Comparison of ENCODE assay signal across 17 cellular contexts in the genomic region with DNA sequence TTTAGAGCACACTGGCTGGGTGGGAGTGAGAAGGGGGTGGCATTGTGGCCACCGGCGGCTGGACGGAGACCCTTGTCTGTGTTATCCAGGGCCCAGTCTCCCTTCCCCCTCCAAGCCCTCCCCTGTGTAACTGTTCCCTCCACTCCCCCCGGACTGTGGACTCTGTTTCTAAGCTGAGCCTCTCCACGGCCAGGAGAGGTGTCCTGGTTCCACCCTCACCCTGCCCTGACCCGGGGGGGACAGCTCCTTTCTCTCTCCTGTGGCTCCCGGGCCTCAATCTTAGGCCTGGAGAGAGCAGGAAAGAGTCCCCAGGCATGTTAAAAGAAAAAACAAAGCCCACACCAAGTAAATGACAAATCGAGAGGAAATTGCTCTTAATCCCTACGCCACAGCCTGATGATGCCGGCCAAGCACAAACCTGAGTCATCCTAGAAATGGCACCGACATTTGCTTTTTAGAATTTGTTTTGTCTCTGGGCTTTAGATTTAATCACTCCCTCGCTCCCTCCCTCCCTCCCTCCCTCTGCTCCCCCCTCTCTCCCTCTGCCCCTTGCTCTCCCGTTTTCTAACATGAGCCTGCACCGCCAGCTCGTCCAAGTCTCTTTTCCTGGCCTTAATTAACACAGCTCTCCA.
A peak's percentile ranks its signal among the peaks of the same experiment; 100 is the strongest.
DNase-seq lines count a peak whose midpoint lies in the region; FAIRE-seq and TF ChIP-seq lines count a peak whose summit lies in the region.
"Had no signal": no experiment of that assay in that cellular context is flagged by ENCODE, and none has a peak within 500 bp of the region (broad histone marks: within the 10 kb centered on the region; RNA-seq: fewer than 3 reads in every experiment).

No MANE protein-coding gene starts in this region.

- H3K27ac ChIP-seq in GM23248 (peak overlapping the region; percentile 80), astrocyte (ENCODE audit: low read depth, low read length) (peak overlapping the region; percentile 37), OCI-LY7 (ENCODE audit: low read depth, low read length, poor library complexity, severe bottlenecking) (no peak overlapping the region), Peyer's patch (no peak overlapping the region)
- H3K27ac ChIP-seq: gastroesophageal sphincter, right lobe of liver had no signal

- H3K79me2 ChIP-seq in GM23248 (ENCODE audit: insufficient read depth) (no peaks in the 10 kb centered on the region), astrocyte (ENCODE audit: insufficient read depth, low read length) (no peaks in the 10 kb centered on the region), OCI-LY7 (ENCODE audit: insufficient read depth, low read depth, low read length) (no peaks in the 10 kb centered on the region)

- H3K27me3 ChIP-seq in GM23248 (replicated peaks; ENCODE audit: insufficient read depth): no peaks in the 10 kb centered on the region
- H3K27me3 ChIP-seq in astrocyte (ENCODE audit: insufficient read depth, low read length): peaks cover 2% of the 10 kb centered on the region
- H3K27me3 ChIP-seq in Peyer's patch: no peaks in the 10 kb centered on the region
- no peaks in the 10 kb centered on the region for H3K27me3 ChIP-seq in HAP-1 (ENCODE audit: low read depth)
- H3K27me3 ChIP-seq: gastroesophageal sphincter, right lobe of liver had no signal

- H3K4me1 Mint-ChIP-seq in astrocyte (ENCODE audit: low read depth, unreplicated experiment): no peaks in the 10 kb centered on the region
- H3K4me1 Mint-ChIP-seq: activated CD8-positive, alpha-beta memory T cell treated with anti-CD3 and anti-CD28 coated beads, Interleukin-2, amount 10 ng/mL, durations not matched to agents 7 days and 5 days; activated naive CD4-positive, alpha-beta T cell treated with anti-CD3 and anti-CD28 coated beads, Interleukin-2, amount 50 U/mL, for 24 hours had no signal

- intact Hi-C loops in OCI-LY7 (cut with micrococcal nuclease; ENCODE audit: unreplicated experiment): no loop called here

- H3K9me2 ChIP-seq in GM23248 (ENCODE audit: insufficient read depth) (no peaks in the 10 kb centered on the region), OCI-LY7 (ENCODE audit: insufficient read depth, low read length) (no peaks in the 10 kb centered on the region)

- H3K4me2 ChIP-seq in GM23248 (ENCODE audit: unreplicated experiment) (peak overlapping the region; percentile 70), astrocyte (ENCODE audit: low read length) (peak overlapping the region; percentile 84), OCI-LY7 (ENCODE audit: low read length) (no peak overlapping the region)
- H3K4me2 ChIP-seq: GM23338 had no signal

- H4K20me1 ChIP-seq in GM23248 (ENCODE audit: insufficient read depth) (no peaks in the 10 kb centered on the region), astrocyte (ENCODE audit: insufficient read depth, low read length) (no peaks in the 10 kb centered on the region), OCI-LY7 (ENCODE audit: insufficient read depth, low read length) (no peaks in the 10 kb centered on the region)

- H2AFZ ChIP-seq in GM23248 (peak overlapping the region; percentile 94), astrocyte (ENCODE audit: low read depth, low read length) (peak overlapping the region; percentile 89), OCI-LY7 (ENCODE audit: low read length) (no peak overlapping the region)
- H2AFZ ChIP-seq: GM23338 had no signal

- H3K9me3 Mint-ChIP-seq in astrocyte (ENCODE audit: unreplicated experiment): no peaks in the 10 kb centered on the region
- H3K9me3 Mint-ChIP-seq: activated naive CD4-positive, alpha-beta T cell treated with anti-CD3 and anti-CD28 coated beads, Interleukin-2, amount 50 U/mL, for 24 hours; GM23338 had no signal

- 24 to 25% methylated on average over 14 to 15 of the region's 15 CpGs for WGBS in GM23248 (ENCODE audit: low coverage in 1 of 2, low lambda C conversion rate in 2 of 2, missing lambda C conversion rate in 2 of 2), 2 experiments

- peaks cover 10% of the 10 kb centered on the region for H3K4me1 ChIP-seq in GM23248 (ENCODE audit: insufficient read depth)
- peaks cover 12% of the 10 kb centered on the region for H3K4me1 ChIP-seq in astrocyte (ENCODE audit: insufficient read depth, low read length)
- no peaks in the 10 kb centered on the region for H3K4me1 ChIP-seq in OCI-LY7 (ENCODE audit: insufficient read depth, low read length, poor library complexity, severe bottlenecking)
- no peaks in the 10 kb centered on the region for H3K4me1 ChIP-seq in Peyer's patch
- H3K4me1 ChIP-seq in HAP-1: no peaks in the 10 kb centered on the region
- H3K4me1 ChIP-seq: gastroesophageal sphincter, right lobe of liver had no signal

- H3K36me3 Mint-ChIP-seq in astrocyte (ENCODE audit: low read depth, unreplicated experiment): no peaks in the 10 kb centered on the region
- H3K36me3 Mint-ChIP-seq: activated CD8-positive, alpha-beta memory T cell treated with anti-CD3 and anti-CD28 coated beads, Interleukin-2, amount 10 ng/mL, durations not matched to agents 7 days and 5 days; activated naive CD4-positive, alpha-beta T cell treated with anti-CD3 and anti-CD28 coated beads, Interleukin-2, amount 50 U/mL, for 24 hours had no signal

- H3K27me3 Mint-ChIP-seq in astrocyte (ENCODE audit: low read depth, unreplicated experiment): peaks cover 37% of the 10 kb centered on the region
- H3K27me3 Mint-ChIP-seq: activated CD8-positive, alpha-beta memory T cell treated with anti-CD3 and anti-CD28 coated beads, Interleukin-2, amount 10 ng/mL, durations not matched to agents 7 days and 5 days; activated naive CD4-positive, alpha-beta T cell treated with anti-CD3 and anti-CD28 coated beads, Interleukin-2, amount 50 U/mL, for 24 hours had no signal

- DNase-seq in GM23248: peak; percentile 89
- peak; percentile 73 for DNase-seq in astrocyte (ENCODE audit: low read depth)
- DNase-seq in foreskin fibroblast: peak; percentile 9 to 10
- DNase-seq in stromal cell of bone marrow (ENCODE audit: low read depth): peak; percentile 61
- no peak for DNase-seq in OCI-LY7 (ENCODE audit: low spot score)
- no peak for DNase-seq in Peyer's patch
- no peak for DNase-seq in HAP-1 (ENCODE audit: low spot score in 2 of 2)
- DNase-seq: activated CD8-positive, alpha-beta memory T cell treated with anti-CD3 and anti-CD28 coated beads, Interleukin-2, amount 10 ng/mL, durations not matched to agents 7 days and 5 days; cortex of kidney; right lobe of liver; SIG-M5 had no signal

- peak overlapping the region; percentile 34 for H3K27ac Mint-ChIP-seq in astrocyte (ENCODE audit: unreplicated experiment)
- H3K27ac Mint-ChIP-seq: activated CD8-positive, alpha-beta memory T cell treated with anti-CD3 and anti-CD28 coated beads, Interleukin-2, amount 10 ng/mL, durations not matched to agents 7 days and 5 days; activated naive CD4-positive, alpha-beta T cell treated with anti-CD3 and anti-CD28 coated beads, Interleukin-2, amount 50 U/mL, for 24 hours; GM23338 had no signal

- FAIRE-seq in astrocyte (lab: Jason Lieb, UNC): peak; percentile 39
- FAIRE-seq: GM12891, GM19239, HepG2 had no signal

- H3K4me3 Mint-ChIP-seq in astrocyte (ENCODE audit: unreplicated experiment): no peak overlapping the region
- H3K4me3 Mint-ChIP-seq: activated CD8-positive, alpha-beta memory T cell treated with anti-CD3 and anti-CD28 coated beads, Interleukin-2, amount 10 ng/mL, durations not matched to agents 7 days and 5 days; activated naive CD4-positive, alpha-beta T cell treated with anti-CD3 and anti-CD28 coated beads, Interleukin-2, amount 50 U/mL, for 24 hours; GM23338 had no signal

- H3K9me3 ChIP-seq in GM23248 (ENCODE audit: low read depth) (no peaks in the 10 kb centered on the region), astrocyte (ENCODE audit: insufficient read depth, low read depth, low read length) (no peaks in the 10 kb centered on the region), OCI-LY7 (ENCODE audit: low read length) (no peaks in the 10 kb centered on the region), Peyer's patch (no peaks in the 10 kb centered on the region), HAP-1 (no peaks in the 10 kb centered on the region)
- H3K9me3 ChIP-seq: gastroesophageal sphincter, right lobe of liver had no signal

- in situ Hi-C loops in GM23248 (cut with MboI) (no loop called here), HAP-1 (cut with MboI; ENCODE audit: low sequenced_read_pairs) (no loop called here)

- CTCF ChIA-PET in OCI-LY7 (lab: Charles Lee; ENCODE audit: unreplicated experiment): no interaction called here

- POLR2A ChIA-PET in OCI-LY7 (lab: Charles Lee): interaction anchor here (0.7 kb wide), 1 partner anchor 1747 kb away, joined by 3 read pairs; no protein-coding TSS in a partner anchor

- peak overlapping the region; percentile 59 for H3K4me3 ChIP-seq in GM23248
- H3K4me3 ChIP-seq in astrocyte (ENCODE audit: insufficient read depth, low read depth, low read length): peak overlapping the region; percentile 39
- H3K4me3 ChIP-seq in foreskin fibroblast (ENCODE audit: low read depth in 1 of 2, low read length in 2 of 2): no peak overlapping the region
- no peak overlapping the region for H3K4me3 ChIP-seq in OCI-LY7 (ENCODE audit: low read depth, low read length, poor library complexity, severe bottlenecking)
- H3K4me3 ChIP-seq in Peyer's patch: no peak overlapping the region
- H3K4me3 ChIP-seq in HAP-1: no peak overlapping the region
- H3K4me3 ChIP-seq: gastroesophageal sphincter, GM23338, right lobe of liver had no signal

- TF ChIP-seq CTCF in astrocyte (IDR thresholded peaks at IDR 0.05; ENCODE audit: insufficient read depth, low read depth, low read length) (no peak), foreskin fibroblast (IDR thresholded peaks at IDR 0.05; ENCODE audit: low read depth, low read length) (no peak), OCI-LY7 (conservative IDR thresholded peaks at IDR 0.05; ENCODE audit: low read length) (no peak), Peyer's patch (IDR thresholded peaks at IDR 0.05) (no peak)

- TF ChIP-seq POLR2A in Peyer's patch (IDR thresholded peaks at IDR 0.05): no peak

- H3K9ac ChIP-seq in GM23248 (peak overlapping the region; percentile 76), astrocyte (ENCODE audit: low read length) (peak overlapping the region; percentile 62)

- no peaks in the 10 kb centered on the region for H3K36me3 ChIP-seq in GM23248 (ENCODE audit: low read depth)
- H3K36me3 ChIP-seq in astrocyte (ENCODE audit: insufficient read depth, low read length): no peaks in the 10 kb centered on the region
- no peaks in the 10 kb centered on the region for H3K36me3 ChIP-seq in OCI-LY7 (ENCODE audit: insufficient read depth, low read length)
- no peaks in the 10 kb centered on the region for H3K36me3 ChIP-seq in Peyer's patch
- no peaks in the 10 kb centered on the region for H3K36me3 ChIP-seq in HAP-1 (replicated peaks)
- H3K36me3 ChIP-seq: gastroesophageal sphincter, right lobe of liver had no signal

- H3F3A ChIP-seq in GM23248 (ENCODE audit: insufficient read depth): no peaks in the 10 kb centered on the region

- BruUV-seq in OCI-LY7 (replicated peaks; lab: Mats Ljungman, UMichigan): no TSS peak

Comparison
In these comparisons a context has a peak if more than half of its experiments do, and no peak if none do; other contexts are left out.
1. DNase-seq: peak in GM23248 (single experiment), astrocyte (single experiment), foreskin fibroblast (2 of 2) and stromal cell of bone marrow (single experiment); none in OCI-LY7 (single experiment), Peyer's patch (0 of 3) and HAP-1 (0 of 2).
2. H3K27ac ChIP-seq: peak in GM23248 (single experiment) and astrocyte (single experiment); none in OCI-LY7 (single experiment) and Peyer's patch (0 of 4).
3. H3K4me3 ChIP-seq: peak in GM23248 (single experiment) and astrocyte (single experiment); none in foreskin fibroblast (0 of 2), OCI-LY7 (single experiment), Peyer's patch (0 of 4) and HAP-1 (single experiment).